ENCODE assay signal across 12 cellular contexts in the genomic region with DNA sequence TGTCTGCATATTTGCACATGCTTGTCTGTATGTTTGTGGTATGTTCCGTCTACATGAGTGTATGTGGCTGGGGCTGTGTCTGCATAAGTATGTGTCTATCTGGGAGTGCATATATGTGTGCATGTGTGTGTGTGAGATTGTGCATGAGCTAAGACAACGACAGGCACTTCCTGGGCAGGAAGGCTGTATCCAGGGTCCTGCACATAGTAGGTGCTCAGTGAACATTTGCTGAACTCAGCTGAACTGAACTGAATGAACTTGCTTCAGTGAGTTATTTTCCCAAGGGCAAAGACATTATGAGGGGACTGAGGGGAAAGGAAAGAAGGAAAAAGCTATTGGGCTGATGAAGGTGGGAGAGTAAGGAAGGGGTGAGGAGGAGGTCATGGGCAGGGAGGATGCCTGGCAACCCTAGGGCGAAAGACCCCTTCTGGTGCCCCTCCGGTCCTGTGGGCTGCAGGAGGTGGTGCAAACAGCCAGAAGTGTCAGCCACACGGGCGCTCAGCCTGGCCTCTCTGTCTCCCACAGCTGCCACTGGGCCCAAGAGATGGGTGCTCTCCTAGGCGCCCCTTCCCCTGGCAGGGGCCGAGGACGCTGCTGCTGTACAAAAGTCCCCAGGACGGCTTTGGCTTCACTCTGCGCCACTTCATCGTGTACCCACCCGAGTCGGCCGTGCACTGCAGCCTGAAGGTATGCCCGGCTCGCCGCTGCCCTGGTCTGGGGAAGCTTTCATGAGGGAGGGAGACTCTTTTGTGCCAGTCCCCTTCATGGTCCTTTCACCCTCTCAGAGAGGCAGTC.
"Had no signal": no experiment of that assay in that cellular context is flagged by ENCODE, and none has a peak within 500 bp of the region (broad histone marks: within the 10 kb centered on the region; RNA-seq: fewer than 3 reads in every experiment).

No MANE protein-coding gene starts in this region.

- ATAC-seq: left lung; natural killer cell treated with Interleukin-12 subunit alpha and Interleukin-12 subunit beta and Interleukin-15 and Interleukin-18, amount 100 ng/mL, for 72 hours; sciatic nerve had no signal

- H3K4me3 ChIP-seq: left lung, stomach had no signal

- H3K27ac Mint-ChIP-seq: activated CD4-positive, alpha-beta T cell treated with anti-CD3 and anti-CD28 coated beads, Interleukin-2, amount 10 ng/mL, durations not matched to agents 7 days and 5 days; memory B cell; natural killer cell treated with Interleukin-12 subunit alpha and Interleukin-12 subunit beta and Interleukin-15 and Interleukin-18, amount 100 ng/mL, for 72 hours; T-helper 2 cell treated with Interferon-gamma antibody and Interleukin-4, amounts not matched to agents 5 μg/mL and 100 μg/mL, for 36 hours had no signal

- H3K9me3 ChIP-seq: left lung, stomach had no signal

- H3K4me3 Mint-ChIP-seq: activated CD4-positive, alpha-beta T cell treated with anti-CD3 and anti-CD28 coated beads, Interleukin-2, amount 10 ng/mL, durations not matched to agents 7 days and 5 days; memory B cell; natural killer cell treated with Interleukin-12 subunit alpha and Interleukin-12 subunit beta and Interleukin-15 and Interleukin-18, amount 100 ng/mL, for 72 hours; T-helper 2 cell treated with Interferon-gamma antibody and Interleukin-4, amounts not matched to agents 5 μg/mL and 100 μg/mL, for 36 hours had no signal

- FAIRE-seq: astrocyte, urothelium cell line had no signal

- H3K36me3 Mint-ChIP-seq: memory B cell; natural killer cell treated with Interleukin-12 subunit alpha and Interleukin-12 subunit beta and Interleukin-15 and Interleukin-18, amount 100 ng/mL, for 72 hours had no signal

- H3K9me3 Mint-ChIP-seq: activated CD4-positive, alpha-beta T cell treated with anti-CD3 and anti-CD28 coated beads, Interleukin-2, amount 10 ng/mL, durations not matched to agents 7 days and 5 days; memory B cell; natural killer cell treated with Interleukin-12 subunit alpha and Interleukin-12 subunit beta and Interleukin-15 and Interleukin-18, amount 100 ng/mL, for 72 hours; T-helper 2 cell treated with Interferon-gamma antibody and Interleukin-4, amounts not matched to agents 5 μg/mL and 100 μg/mL, for 36 hours had no signal

- H3K27ac ChIP-seq: left lung, stomach had no signal

- DNase-seq: activated CD4-positive, alpha-beta T cell treated with anti-CD3 and anti-CD28 coated beads, Interleukin-2, amount 10 ng/mL, durations not matched to agents 7 days and 5 days; activated naive CD4-positive, alpha-beta T cell treated with Interleukin-2 at 50 U/mL for 16 hours; activated T-cell treated with anti-CD3 and anti-CD28 coated beads for 4 hours; islet precursor cell; left lung; stomach had no signal
